ENCODE assay signal across 14 cellular contexts in the genomic region with DNA sequence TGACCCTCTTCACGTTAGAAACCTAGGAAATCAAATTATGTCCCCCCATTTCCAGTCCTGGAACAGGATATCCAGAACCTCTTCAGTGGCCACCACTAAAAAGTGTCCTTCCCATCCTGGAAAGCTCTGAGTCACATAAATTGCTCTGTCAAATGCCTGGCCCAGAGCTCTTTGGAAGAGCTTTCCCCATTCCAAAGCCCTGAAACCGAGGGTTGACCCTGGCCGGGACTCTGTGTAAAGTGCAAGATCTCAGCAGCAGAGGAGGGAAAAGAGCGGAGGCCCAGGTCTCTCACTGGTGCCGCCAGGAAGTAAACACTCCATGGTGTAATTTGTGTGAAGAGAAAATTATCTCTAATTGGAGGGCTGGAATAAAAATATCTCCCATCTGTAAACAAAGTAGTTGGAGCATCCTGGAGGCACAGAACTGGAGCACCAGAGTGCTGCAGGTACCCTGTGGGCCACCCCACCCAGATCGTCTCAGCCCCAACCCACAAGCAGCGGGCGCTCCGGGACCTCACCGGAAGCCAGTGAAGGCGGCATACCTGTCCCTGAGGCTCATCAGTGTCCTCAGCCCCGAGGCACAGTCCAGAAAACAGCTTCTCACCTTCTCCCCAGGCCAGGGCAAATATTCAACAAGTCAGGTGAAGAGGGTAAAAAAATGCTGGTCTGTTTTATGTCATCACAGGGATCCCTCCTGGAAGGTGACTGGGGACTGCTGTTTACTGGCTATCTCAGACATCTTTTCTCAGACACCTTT.
"Had no signal": no experiment of that assay in that cellular context is flagged by ENCODE, and none has a peak within 500 bp of the region (broad histone marks: within the 10 kb centered on the region; RNA-seq: fewer than 3 reads in every experiment).

No MANE protein-coding gene starts in this region.

- H3K9me3 Mint-ChIP-seq: activated T-helper 2 cell treated with anti-CD3 and anti-CD28 coated beads, Interferon-gamma antibody, Interleukin-2, Interleukin-4, amounts not matched to agents 10 μg/mL and 5 μg/mL and 100 μg/mL, durations not matched to agents 14 hours and 24 hours and 36 hours; effector memory CD8-positive, alpha-beta T cell; nephron progenitor cell; stimulated activated naive CD8-positive, alpha-beta T cell treated with anti-CD3 and anti-CD28 coated beads, Interleukin-15, amount 100 ng/mL, for 72 hours had no signal

- H3K79me2 ChIP-seq: hepatocyte had no signal

- H3K4me3 Mint-ChIP-seq: effector memory CD8-positive, alpha-beta T cell; nephron progenitor cell; stimulated activated naive CD8-positive, alpha-beta T cell treated with anti-CD3 and anti-CD28 coated beads, Interleukin-15, amount 100 ng/mL, for 72 hours had no signal

- H3K4me2 ChIP-seq: hepatocyte had no signal

- H3K36me3 ChIP-seq: adrenal gland, left ventricle myocardium inferior, ovary had no signal

- H2AFZ ChIP-seq: hepatocyte had no signal

- H3K27ac Mint-ChIP-seq: activated T-helper 2 cell treated with anti-CD3 and anti-CD28 coated beads, Interferon-gamma antibody, Interleukin-2, Interleukin-4, amounts not matched to agents 10 μg/mL and 5 μg/mL and 100 μg/mL, durations not matched to agents 14 hours and 24 hours and 36 hours; effector memory CD8-positive, alpha-beta T cell; nephron progenitor cell had no signal

- H3K27ac ChIP-seq: adrenal gland, hepatocyte, left ventricle myocardium inferior, ovary, testis had no signal

- ATAC-seq: effector memory CD8-positive, alpha-beta T cell; stimulated activated naive CD8-positive, alpha-beta T cell treated with anti-CD3 and anti-CD28 coated beads, Interleukin-15, amount 100 ng/mL, for 72 hours had no signal

- H3K27me3 ChIP-seq: ovary, testis had no signal

- DNase-seq: activated CD4-positive, alpha-beta T cell treated with anti-CD3 and anti-CD28 coated beads, Interleukin-2, amount 50 U/mL, for 1 hour; activated naive CD4-positive, alpha-beta T cell treated with anti-CD3 and anti-CD28 coated beads, Interleukin-2, amount 50 U/mL, for 16 hours; adrenal gland; effector memory CD8-positive, alpha-beta T cell; kidney; left ventricle myocardium inferior; mesenchymal stem cell; nephron progenitor cell; ovary; stimulated activated CD4-positive, alpha-beta T cell treated with anti-CD3 and anti-CD28 coated beads, Interleukin-2, amount 100 ng/mL, for 48 hours; stimulated activated naive CD8-positive, alpha-beta T cell treated with anti-CD3 and anti-CD28 coated beads, Interleukin-15, amount 100 ng/mL, for 72 hours had no signal

- H3K9me3 ChIP-seq: adrenal gland, left ventricle myocardium inferior, ovary, testis had no signal

- H3K4me1 ChIP-seq: adrenal gland, testis had no signal

- H3K4me3 ChIP-seq: adrenal gland, hepatocyte, left ventricle myocardium inferior, ovary, testis had no signal
